In genomic region chr2:28021898-28022297, GRCh38 we compare ENCODE assay signal across 25 cellular contexts.
"Had no signal": no experiment of that assay in that cellular context is flagged by ENCODE, and none has a peak within 500 bp of the region (broad histone marks: within the 10 kb centered on the region; RNA-seq: fewer than 3 reads in every experiment).

No MANE protein-coding gene starts in this region.

- H3K27me3 Mint-ChIP-seq: stimulated activated memory B cell treated with anti-CD40 and anti-IgM and Interleukin-4, amounts not matched to agents 10 μg/mL and 1 μg/mL and 100 μg/mL, for 72 hours had no signal

- H3K27me3 ChIP-seq: adrenal gland, esophagus muscularis mucosa, heart right ventricle, neutrophil, sigmoid colon, upper lobe of right lung had no signal

- H3K4me1 Mint-ChIP-seq: immature natural killer cell; stimulated activated memory B cell treated with anti-CD40 and anti-IgM and Interleukin-4, amounts not matched to agents 10 μg/mL and 1 μg/mL and 100 μg/mL, for 72 hours had no signal

- H3K4me1 ChIP-seq: esophagus muscularis mucosa, heart right ventricle, lower lobe of right lung, parathyroid adenoma, sigmoid colon, upper lobe of right lung had no signal

- H2AFZ ChIP-seq: parathyroid adenoma had no signal

- DNase-seq: activated CD4-positive, alpha-beta T cell treated with anti-CD3 and anti-CD28 coated beads for 1 hour; activated CD8-positive, alpha-beta memory T cell treated with anti-CD3 and anti-CD28 coated beads for 24 hours; activated CD8-positive, alpha-beta memory T cell treated with anti-CD3 and anti-CD28 coated beads, Interleukin-2, amount 50 U/mL, for 48 hours; activated effector memory CD4-positive, alpha-beta T cell treated with anti-CD3 and anti-CD28 coated beads, Interleukin-2, amount 50 U/mL, for 16 hours; activated T-cell treated with anti-CD3 and anti-CD28 coated beads, Interleukin-2, amount 50 U/mL, for 48 hours; adrenal gland; dermis blood vessel endothelial cell; effector memory CD4-positive, alpha-beta T cell; heart right ventricle; immature natural killer cell; lower lobe of right lung; natural killer cell; sigmoid colon; stimulated activated CD4-positive, alpha-beta T cell treated with anti-CD3 and anti-CD28 coated beads, Interleukin-4, amount 100 ng/mL, for 4 hours; T-helper 1 cell; T-helper 9 cell; upper lobe of right lung; WERI-Rb-1 had no signal

- H3K9me3 ChIP-seq: adrenal gland, esophagus muscularis mucosa, lower lobe of right lung, neutrophil, sigmoid colon, thoracic aorta, upper lobe of right lung had no signal

- H3K9me3 Mint-ChIP-seq: activated naive CD4-positive, alpha-beta T cell treated with anti-CD3 and anti-CD28 coated beads, Interleukin-2, amount 50 U/mL, for 72 hours; natural killer cell had no signal

- H3K27ac Mint-ChIP-seq: activated naive CD4-positive, alpha-beta T cell treated with anti-CD3 and anti-CD28 coated beads, Interleukin-2, amount 50 U/mL, for 72 hours; natural killer cell; stimulated activated memory B cell treated with anti-CD40 and anti-IgM and Interleukin-4, amounts not matched to agents 10 μg/mL and 1 μg/mL and 100 μg/mL, for 72 hours had no signal

- H3K4me3 Mint-ChIP-seq: immature natural killer cell; natural killer cell; stimulated activated memory B cell treated with anti-CD40 and anti-IgM and Interleukin-4, amounts not matched to agents 10 μg/mL and 1 μg/mL and 100 μg/mL, for 72 hours had no signal

- H3K9ac ChIP-seq: parathyroid adenoma had no signal

- H3K27ac ChIP-seq: adrenal gland, esophagus muscularis mucosa, heart right ventricle, lower lobe of right lung, neutrophil, parathyroid adenoma, sigmoid colon, thoracic aorta, upper lobe of right lung, WERI-Rb-1 had no signal

- H3K4me3 ChIP-seq: adrenal gland, esophagus muscularis mucosa, heart right ventricle, lower lobe of right lung, sigmoid colon, thoracic aorta, upper lobe of right lung had no signal

- FAIRE-seq: endothelial cell of umbilical vein had no signal

- H3K36me3 ChIP-seq: neutrophil, WERI-Rb-1 had no signal
